11 cellular contexts compared by ENCODE assay signal in the genomic region with DNA sequence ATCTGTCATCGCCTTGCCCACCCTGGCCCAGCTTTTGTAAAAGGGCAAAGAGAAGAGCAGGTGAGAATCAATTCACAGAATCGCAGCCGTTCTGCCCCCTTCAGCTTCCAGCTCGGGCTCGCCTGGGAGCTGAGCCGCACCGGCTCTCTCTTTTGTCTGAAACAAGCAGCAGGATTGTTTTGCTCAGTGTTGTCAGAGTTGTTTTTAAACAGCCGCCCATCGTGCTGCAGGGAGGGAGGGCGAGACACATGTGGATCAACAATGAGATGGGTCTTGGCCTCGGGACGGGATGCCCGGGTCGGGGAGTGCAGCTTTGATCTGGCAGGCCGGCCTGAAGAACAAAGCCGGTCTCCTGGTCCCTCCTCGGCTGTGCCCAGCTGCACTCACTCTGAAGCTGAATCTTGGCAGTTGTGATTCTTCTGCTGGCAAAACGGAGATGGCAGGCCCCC. TPM values are rescaled to one million over a fixed set of nuclear protein-coding genes. Genes with fewer than 3 reads are reported as not detected.
DNase-seq lines count a peak whose midpoint lies in the region; ATAC-seq and TF ChIP-seq lines count a peak whose summit lies in the region.
"Had no signal": no experiment of that assay in that cellular context is flagged by ENCODE, and none has a peak within 500 bp of the region (broad histone marks: within the 10 kb centered on the region; RNA-seq: fewer than 3 reads in every experiment).

No MANE protein-coding gene starts in this region.

- H3K27ac Mint-ChIP-seq in activated naive CD8-positive, alpha-beta T cell treated with anti-CD3 and anti-CD28 coated beads, Interleukin-2, amount 50 U/mL, for 24 hours = no peak overlapping the region
- no peak overlapping the region for H3K27ac Mint-ChIP-seq in CD4-positive, alpha-beta T cell

- H3K4me3 ChIP-seq in H7 (ENCODE audit: insufficient read depth, low read depth, low read length) (0 out of 2 replicates have a peak overlapping the region, but pooled peaks have one; percentile 2), right cardiac atrium (ENCODE audit: low read length) (no peak overlapping the region), ovary (no peak overlapping the region)

- TF ChIP-seq EP300 in ovary (IDR thresholded peaks at IDR 0.05) = no peak

- no peaks in the 10 kb centered on the region for H3K9me3 Mint-ChIP-seq in activated naive CD8-positive, alpha-beta T cell treated with anti-CD3 and anti-CD28 coated beads, Interleukin-2, amount 50 U/mL, for 24 hours
- no peaks in the 10 kb centered on the region for H3K9me3 Mint-ChIP-seq in CD4-positive, alpha-beta T cell

- WGBS in right cardiac atrium = 15% methylated on average over 18 of the region's 18 CpGs
- 3 to 6% (median 6%) methylated on average over 18 of the region's 18 CpGs for WGBS in ovary, 3 donors

- H3K27ac ChIP-seq in right cardiac atrium (ENCODE audit: low read length) (no peak overlapping the region), ovary (peak overlapping the region; percentile 71 to 78)
- H3K27ac ChIP-seq in CD4-positive, alpha-beta T cell (ENCODE audit: low read depth, low read length) = no peak overlapping the region

- peak overlapping the region; percentile 20 for H3K4me3 Mint-ChIP-seq in activated naive CD8-positive, alpha-beta T cell treated with anti-CD3 and anti-CD28 coated beads, Interleukin-2, amount 50 U/mL, for 24 hours
- no peak overlapping the region for H3K4me3 Mint-ChIP-seq in CD4-positive, alpha-beta T cell

- H3K27me3 ChIP-seq in H7 (ENCODE audit: control insufficient read depth, insufficient read depth, low read length) (no peaks in the 10 kb centered on the region), right cardiac atrium (ENCODE audit: control insufficient read depth, insufficient read depth) (no peaks in the 10 kb centered on the region), ovary (no peaks in the 10 kb centered on the region)
- H3K27me3 ChIP-seq in CD4-positive, alpha-beta T cell (ENCODE audit: control insufficient read depth, insufficient read depth, low read length) = peaks cover 15% of the 10 kb centered on the region

- TF ChIP-seq CTCF in ovary (IDR thresholded peaks at IDR 0.05) = no peak
- TF ChIP-seq CTCF in CD4-positive, alpha-beta T cell (IDR thresholded peaks at IDR 0.05) = no peak

- POLR2A ChIA-PET in CD4-positive, alpha-beta T cell (lab: Charles Lee) = no interaction called here

- peak; percentile 86 for DNase-seq in H7
- DNase-seq in activated naive CD8-positive, alpha-beta T cell treated with anti-CD3 and anti-CD28 coated beads, Interleukin-2, amount 50 U/mL, for 24 hours = no peak
- DNase-seq in right cardiac atrium = no peak
- peak; percentile 42 to 72 (median 60) for DNase-seq in ovary
- DNase-seq in CD4-positive, alpha-beta T cell = no peak
- DNase-seq: effector CD4-positive, alpha-beta T cell; RPMI8226; stimulated activated CD4-positive, alpha-beta T cell treated with anti-CD3 and anti-CD28 coated beads, Interleukin-2, amount 100 ng/mL, for 48 hours had no signal

- no peaks in the 10 kb centered on the region for H3K36me3 ChIP-seq in H7 (replicated peaks; ENCODE audit: control insufficient read depth, insufficient read depth, low read length)
- no peaks in the 10 kb centered on the region for H3K36me3 ChIP-seq in ovary

- H3K9me3 ChIP-seq in right cardiac atrium (ENCODE audit: control insufficient read depth, low read length) (no peaks in the 10 kb centered on the region), ovary (no peaks in the 10 kb centered on the region)
- H3K9me3 ChIP-seq in CD4-positive, alpha-beta T cell (ENCODE audit: control insufficient read depth, low read length) = no peaks in the 10 kb centered on the region

- ATAC-seq in activated naive CD8-positive, alpha-beta T cell treated with anti-CD3 and anti-CD28 coated beads, Interleukin-2, amount 50 U/mL, for 24 hours = no peak
- peak; percentile 29 to 34 for ATAC-seq in right cardiac atrium
- no peak for ATAC-seq in HG03354 (IDR thresholded peaks at IDR 0.05; ENCODE audit: poor library complexity, severe bottlenecking, unreplicated experiment)
- ATAC-seq in GM18873 (IDR thresholded peaks at IDR 0.05; ENCODE audit: low FRiP score, unreplicated experiment) = no peak
- no peak for ATAC-seq in CD4-positive, alpha-beta T cell (ENCODE audit: poor library complexity)
- no peak for ATAC-seq in GM18511 (IDR thresholded peaks at IDR 0.05; ENCODE audit: unreplicated experiment)

- H3K4me1 ChIP-seq in right cardiac atrium (ENCODE audit: control insufficient read depth, insufficient read depth, low read length) = no peaks in the 10 kb centered on the region
- peaks cover 9% of the 10 kb centered on the region for H3K4me1 ChIP-seq in ovary (ENCODE audit: insufficient read depth)

- intact Hi-C loops in right cardiac atrium (cut with DNase I) = no loop called here
- intact Hi-C loops in ovary (cut with DNase I) = no loop called here
- intact Hi-C loops in CD4-positive, alpha-beta T cell (cut with DNase I, micrococcal nuclease) = no loop called here

- CTCF ChIA-PET in CD4-positive, alpha-beta T cell (lab: Charles Lee) = interaction anchor here (1.2 kb wide), 1 partner anchor 173 kb away, joined by 3 read pairs; no protein-coding TSS in a partner anchor

- H3K4me1 Mint-ChIP-seq in activated naive CD8-positive, alpha-beta T cell treated with anti-CD3 and anti-CD28 coated beads, Interleukin-2, amount 50 U/mL, for 24 hours = peaks cover 20% of the 10 kb centered on the region
- peaks cover 19% of the 10 kb centered on the region for H3K4me1 Mint-ChIP-seq in CD4-positive, alpha-beta T cell (ENCODE audit: low read depth)

- TF ChIP-seq POLR2A in ovary (IDR thresholded peaks at IDR 0.05) = no peak

- H3K27me3 Mint-ChIP-seq in activated naive CD8-positive, alpha-beta T cell treated with anti-CD3 and anti-CD28 coated beads, Interleukin-2, amount 50 U/mL, for 24 hours = peaks cover 40% of the 10 kb centered on the region
- peaks cover 43% of the 10 kb centered on the region for H3K27me3 Mint-ChIP-seq in CD4-positive, alpha-beta T cell

- H3K36me3 Mint-ChIP-seq in activated naive CD8-positive, alpha-beta T cell treated with anti-CD3 and anti-CD28 coated beads, Interleukin-2, amount 50 U/mL, for 24 hours (ENCODE audit: low read depth) = peaks cover 2% of the 10 kb centered on the region
- H3K36me3 Mint-ChIP-seq in CD4-positive, alpha-beta T cell (ENCODE audit: low read depth) = no peaks in the 10 kb centered on the region

RNA-seq across cellular contexts. Expression of gene HDAC4, which starts 39.7 kb away (rescaled TPM):
- 18.1 and 28.5 TPM in 2 replicates for total RNA-seq in H7 (2014; rRNA removed; shearing (Covaris generic))
- total RNA-seq in right cardiac atrium (10 to 100 TPM; 18.3 to 29.1 (median 25.4) TPM), ovary (10 to 100 TPM; 38.0 to 74.0 (median 46.6) TPM)
- polyA plus RNA-seq in right cardiac atrium (7.8 TPM), ovary (1 to 10 TPM; 7.0 to 8.2 TPM)
- total RNA-seq in CD4-positive, alpha-beta T cell = 10 to 100 TPM; 45.3 to 49.2 TPM

Comparison
In these comparisons a context has a peak if more than half of its experiments do, and no peak if none do; other contexts are left out.
1. DNase-seq: peak in H7 (single experiment) and ovary (5 of 5); none in activated naive CD8-positive, alpha-beta T cell treated with anti-CD3 and anti-CD28 coated beads, Interleukin-2, amount 50 U/mL, for 24 hours (single experiment), right cardiac atrium (0 of 3) and CD4-positive, alpha-beta T cell (0 of 10).
2. ATAC-seq: peak in right cardiac atrium (2 of 2); none in activated naive CD8-positive, alpha-beta T cell treated with anti-CD3 and anti-CD28 coated beads, Interleukin-2, amount 50 U/mL, for 24 hours (single experiment), HG03354 (single experiment), GM18873 (single experiment), CD4-positive, alpha-beta T cell (single experiment) and GM18511 (single experiment).
3. H3K27ac ChIP-seq: peak in ovary (2 of 2); none in right cardiac atrium (single experiment) and CD4-positive, alpha-beta T cell (single experiment).